Comparison of ENCODE assay signal across 31 cellular contexts in the genomic region with DNA sequence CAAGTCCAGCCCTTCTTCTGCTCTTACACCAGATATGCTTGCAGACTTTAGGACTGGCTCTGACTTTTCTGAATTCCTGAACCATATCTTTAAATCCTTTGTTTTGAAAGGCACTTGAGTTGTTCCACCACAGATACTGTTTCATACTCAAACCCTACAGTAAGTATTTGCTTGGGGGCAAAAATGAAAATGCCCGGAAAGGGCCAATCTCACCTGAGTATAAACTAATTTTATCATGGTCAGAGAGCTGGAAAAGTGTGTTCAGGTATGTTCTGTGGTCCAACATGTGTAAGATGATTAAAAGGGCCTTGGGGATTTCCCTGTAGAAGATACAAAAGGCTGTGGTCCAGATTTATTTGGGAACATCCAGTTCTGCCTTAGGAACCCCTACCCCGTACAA.
A peak's percentile ranks its signal among the peaks of the same experiment; 100 is the strongest.
DNase-seq lines count a peak whose midpoint lies in the region; ATAC-seq and TF ChIP-seq lines count a peak whose summit lies in the region.
"Had no signal": no experiment of that assay in that cellular context is flagged by ENCODE, and none has a peak within 500 bp of the region (broad histone marks: within the 10 kb centered on the region; RNA-seq: fewer than 3 reads in every experiment).

No MANE protein-coding gene starts in this region.

- H3K4me3 ChIP-seq in OCI-LY1 (ENCODE audit: low read depth, low read length, poor library complexity, severe bottlenecking) (no peak overlapping the region), esophagus muscularis mucosa (no peak overlapping the region), trophoblast cell (ENCODE audit: low read depth, low read length) (no peak overlapping the region)
- H3K4me3 ChIP-seq: A549; BLaER1; BLaER1 treated with 17β-estradiol and CSF1 and Interleukin-3, amounts not matched to agents 10 nM and 100 nM had no signal

- H3K36me3 ChIP-seq in OCI-LY1 (ENCODE audit: insufficient read depth, low read length) (peaks cover 11% of the 10 kb centered on the region), esophagus muscularis mucosa (no peaks in the 10 kb centered on the region), trophoblast cell (ENCODE audit: control insufficient read depth in 1 of 2, insufficient read depth in 2 of 2, low read length in 2 of 2) (no peaks in the 10 kb centered on the region)
- H3K36me3 ChIP-seq: BE2C; BLaER1; BLaER1 treated with 17β-estradiol and CSF1 and Interleukin-3, amounts not matched to agents 10 nM and 100 nM had no signal

- no peak overlapping the region for H2AK5ac ChIP-seq in trophoblast cell (ENCODE audit: low read length)

- H3K4ac ChIP-seq in trophoblast cell (ENCODE audit: low read depth, low read length) = no peak overlapping the region

- no peak for TF ChIP-seq EP300 in esophagus muscularis mucosa (IDR thresholded peaks at IDR 0.05)

- no peak for TF ChIP-seq CTCF in OCI-LY1 (IDR thresholded peaks at IDR 0.05; ENCODE audit: low read length)
- no peak for TF ChIP-seq CTCF in esophagus muscularis mucosa (IDR thresholded peaks at IDR 0.05)

- H3K18ac ChIP-seq in trophoblast cell (ENCODE audit: low read length) = no peak overlapping the region

- H3K4me1 ChIP-seq in OCI-LY1 (ENCODE audit: insufficient read depth, low read length, severe bottlenecking) (peaks cover 78% of the 10 kb centered on the region), esophagus muscularis mucosa (no peaks in the 10 kb centered on the region), trophoblast cell (ENCODE audit: control insufficient read depth in 1 of 2, insufficient read depth in 2 of 2, low read length in 2 of 2) (peaks cover 0 to 7% of the 10 kb centered on the region in 2 experiments)
- H3K4me1 ChIP-seq: A549; BE2C; BLaER1; BLaER1 treated with 17β-estradiol and CSF1 and Interleukin-3, amounts not matched to agents 10 nM and 100 nM had no signal

- H3K27me3 ChIP-seq in OCI-LY1 (ENCODE audit: insufficient read depth, low read length) = no peaks in the 10 kb centered on the region
- H3K27me3 ChIP-seq in esophagus muscularis mucosa = no peaks in the 10 kb centered on the region
- H3K27me3 ChIP-seq in trophoblast cell (ENCODE audit: insufficient read depth, low read length) = no peaks in the 10 kb centered on the region
- H3K27me3 ChIP-seq: BE2C; BLaER1; BLaER1 treated with 17β-estradiol and CSF1 and Interleukin-3, amounts not matched to agents 10 nM and 100 nM had no signal

- H2BK5ac ChIP-seq in trophoblast cell (ENCODE audit: low read depth, low read length, poor library complexity) = no peak overlapping the region

- peaks cover 6% of the 10 kb centered on the region for H3K79me1 ChIP-seq in trophoblast cell (ENCODE audit: low read length)

- peak; percentile 62 for DNase-seq in esophagus muscularis mucosa (ENCODE audit: extremely low spot score)
- DNase-seq in trophoblast cell = peak; percentile 46 to 86
- DNase-seq in SW480 (ENCODE audit: low spot score) = no peak
- DNase-seq: 8988T; ACHN; AML-193; BE2C; C1 segment of cervical spinal cord; Caco-2; Calu3; CD4-positive, alpha-beta memory T cell; CD4-positive, alpha-beta T cell; CD4-positive, CD25-positive, alpha-beta regulatory T cell; CD8-positive, alpha-beta memory T cell; CD8-positive, alpha-beta T cell; COR-L47; DMS 273 treated with DMSO at 0.1 percent for 48 hours; DMS153; DMS53; DMS79; DMS79 treated with DMSO at 0.1 percent for 48 hours; DND-41; EL had no signal

- no peak overlapping the region for H2BK12ac ChIP-seq in trophoblast cell (ENCODE audit: low read length)

- H4K20me1 ChIP-seq in OCI-LY1 (ENCODE audit: insufficient read depth, low read length) = no peaks in the 10 kb centered on the region
- H4K20me1 ChIP-seq: BLaER1; BLaER1 treated with 17β-estradiol and CSF1 and Interleukin-3, amounts not matched to agents 10 nM and 100 nM had no signal

- H3F3A ChIP-seq in OCI-LY1 (ENCODE audit: insufficient read depth, low read length) = no peaks in the 10 kb centered on the region

- H3K9ac ChIP-seq in OCI-LY1 (ENCODE audit: low read length) (no peak overlapping the region), trophoblast cell (ENCODE audit: low read length) (no peak overlapping the region)
- H3K9ac ChIP-seq: BLaER1; BLaER1 treated with 17β-estradiol and CSF1 and Interleukin-3, amounts not matched to agents 10 nM and 100 nM had no signal

- TF ChIP-seq POLR2A in esophagus muscularis mucosa (IDR thresholded peaks at IDR 0.05; ENCODE audit: low read depth) = no peak

- H4K91ac ChIP-seq in trophoblast cell (ENCODE audit: low read depth, low read length) = no peak overlapping the region

- H3K9me2 ChIP-seq in OCI-LY1 (ENCODE audit: low read depth, low read length) = no peaks in the 10 kb centered on the region

- H3K27ac ChIP-seq in OCI-LY1 (ENCODE audit: low read depth, low read length, poor library complexity, severe bottlenecking) (peak overlapping the region; percentile 58), esophagus muscularis mucosa (replicated peaks in 1 of 4) (no peak overlapping the region), trophoblast cell (ENCODE audit: low read depth, low read length) (no peak overlapping the region)
- H3K27ac ChIP-seq: 22Rv1; A549; BLaER1; BLaER1 treated with 17β-estradiol and CSF1 and Interleukin-3, amounts not matched to agents 10 nM and 100 nM; C4-2B had no signal

- intact Hi-C loops in esophagus muscularis mucosa (cut with DNase I) = no loop called here

- H3K4me2 ChIP-seq in OCI-LY1 (ENCODE audit: low read length) = no peak overlapping the region
- H3K4me2 ChIP-seq in trophoblast cell (ENCODE audit: low read length) = no peak overlapping the region
- H3K4me2 ChIP-seq: A549; BLaER1; BLaER1 treated with 17β-estradiol and CSF1 and Interleukin-3, amounts not matched to agents 10 nM and 100 nM had no signal

- no peak overlapping the region for H4K8ac ChIP-seq in trophoblast cell (ENCODE audit: low read depth, low read length)

- H3K14ac ChIP-seq in trophoblast cell (ENCODE audit: low read length) = no peak overlapping the region

- 96% methylated on average over 2 of the region's 2 CpGs for WGBS in esophagus muscularis mucosa
- WGBS in trophoblast cell (ENCODE audit: extremely low coverage, insufficient coverage, insufficient read length) = no CpG with 5 or more reads among the region's 2 CpGs

- H3K9me3 ChIP-seq in OCI-LY1 (ENCODE audit: low read length) (no peaks in the 10 kb centered on the region), esophagus muscularis mucosa (no peaks in the 10 kb centered on the region), trophoblast cell (ENCODE audit: insufficient read depth, low read depth, low read length) (no peaks in the 10 kb centered on the region)
- H3K9me3 ChIP-seq: A549; BE2C; BLaER1; BLaER1 treated with 17β-estradiol and CSF1 and Interleukin-3, amounts not matched to agents 10 nM and 100 nM; Caco-2 had no signal

- ATAC-seq in HG02938 (IDR thresholded peaks at IDR 0.05; ENCODE audit: unreplicated experiment) (no peak), HG03175 (IDR thresholded peaks at IDR 0.05; ENCODE audit: unreplicated experiment) (no peak)
- ATAC-seq: A549; CD8-positive, alpha-beta T cell had no signal

- no peak overlapping the region for H2AFZ ChIP-seq in OCI-LY1 (ENCODE audit: low read length)
- no peak overlapping the region for H2AFZ ChIP-seq in trophoblast cell (ENCODE audit: insufficient read depth, low read length, poor library complexity)

- no peak overlapping the region for H2BK120ac ChIP-seq in trophoblast cell (ENCODE audit: insufficient read depth, low read length, poor library complexity)

- H3K79me2 ChIP-seq in OCI-LY1 (ENCODE audit: insufficient read depth, low read length) (no peaks in the 10 kb centered on the region; the same call in 1 of the 2 replicates), trophoblast cell (ENCODE audit: control insufficient read depth, insufficient read depth, low read length, poor library complexity) (no peaks in the 10 kb centered on the region)

- H4K12ac ChIP-seq in trophoblast cell (ENCODE audit: low read depth, low read length) = no peak overlapping the region

- H3K23ac ChIP-seq in trophoblast cell (ENCODE audit: low read length) = no peak overlapping the region
